19 cellular contexts compared by ENCODE assay signal in genomic region chr5:16497546-16497945, GRCh38.
"Had no signal": no experiment of that assay in that cellular context is flagged by ENCODE, and none has a peak within 500 bp of the region (broad histone marks: within the 10 kb centered on the region; RNA-seq: fewer than 3 reads in every experiment).

No MANE protein-coding gene starts in this region.

- ATAC-seq: activated CD4-positive, CD25-positive, alpha-beta regulatory T cell treated with anti-CD3 and anti-CD28 coated beads, Interleukin-2, amount 50 U/mL, for 24 hours; activated CD8-positive, alpha-beta T cell treated with anti-CD3 and anti-CD28 coated beads for 36 hours; activated T-cell treated with anti-CD3 and anti-CD28 coated beads, Interleukin-2, amount 50 U/mL, for 72 hours had no signal

- DNase-seq: activated CD4-positive, alpha-beta T cell treated with anti-CD3 and anti-CD28 coated beads for 4 hours; activated CD8-positive, alpha-beta memory T cell treated with anti-CD3 and anti-CD28 coated beads, Interleukin-2, amount 50 U/mL, for 4 hours; activated CD8-positive, alpha-beta T cell treated with anti-CD3 and anti-CD28 coated beads for 36 hours; activated naive CD4-positive, alpha-beta T cell treated with anti-CD3 and anti-CD28 coated beads, Interleukin-2, amount 50 U/mL, for 16 hours; activated naive CD8-positive, alpha-beta T cell treated with anti-CD3 and anti-CD28 coated beads, Interleukin-2, amount 10 ng/mL, durations not matched to agents 7 days and 5 days; activated T-cell treated with anti-CD3 and anti-CD28 coated beads, Interleukin-2, amount 50 U/mL, for 72 hours; adrenal gland; anterior cingulate cortex; MM.1S; NCI-H1105; NCI-H1436; NCI-H1694 treated with DMSO at 0.1 percent for 48 hours; NCI-H2029 treated with DMSO at 0.1 percent for 48 hours; NCI-H510A treated with DMSO at 0.1 percent for 48 hours; NCI-H69; Peyer's patch; SHP77 treated with DMSO at 0.1 percent for 48 hours had no signal

- H3K36me3 ChIP-seq: adrenal gland, Peyer's patch had no signal

- H3K4me1 ChIP-seq: adrenal gland had no signal

- H3K27ac ChIP-seq: adrenal gland, Peyer's patch, RWPE1 had no signal

- H3K27me3 ChIP-seq: adrenal gland, Peyer's patch had no signal

- H3K9me3 ChIP-seq: adrenal gland had no signal

- H3K4me3 ChIP-seq: adrenal gland, Peyer's patch had no signal
